1 cellular context compared by ENCODE assay signal in genomic region chr14:20667957-20668356, GRCh38.
TF ChIP-seq lines count a peak whose summit lies in the region.

No MANE protein-coding gene starts in this region.

TF ChIP-seq in K562, 482 proteins besides CTCF, POLR2A, EP300 and RAD21:
- TF ChIP-seq SP2 (IDR thresholded peaks at IDR 0.05; ENCODE audit: extremely low read depth, low read depth, low read length, poor library complexity, severe bottlenecking), result no peak
- no peak for TF ChIP-seq NELFE (IDR thresholded peaks at IDR 0.05; ENCODE audit: insufficient read depth, insufficient read length)
- TF ChIP-seq SMAD3 (CRISPR knock-in tag; conservative IDR thresholded peaks at IDR 0.05), result no peak
- TF ChIP-seq SREBF2 (CRISPR knock-in tag; IDR thresholded peaks at IDR 0.05), result no peak
- no peak for TF ChIP-seq SRSF3 (IDR thresholded peaks at IDR 0.05; ENCODE audit: insufficient read depth, low read length)
- TF ChIP-seq RBM14 (IDR thresholded peaks at IDR 0.05; ENCODE audit: borderline replicate concordance, insufficient read depth, low read depth, low read length), result no peak
- TF ChIP-seq, protein P1, sequence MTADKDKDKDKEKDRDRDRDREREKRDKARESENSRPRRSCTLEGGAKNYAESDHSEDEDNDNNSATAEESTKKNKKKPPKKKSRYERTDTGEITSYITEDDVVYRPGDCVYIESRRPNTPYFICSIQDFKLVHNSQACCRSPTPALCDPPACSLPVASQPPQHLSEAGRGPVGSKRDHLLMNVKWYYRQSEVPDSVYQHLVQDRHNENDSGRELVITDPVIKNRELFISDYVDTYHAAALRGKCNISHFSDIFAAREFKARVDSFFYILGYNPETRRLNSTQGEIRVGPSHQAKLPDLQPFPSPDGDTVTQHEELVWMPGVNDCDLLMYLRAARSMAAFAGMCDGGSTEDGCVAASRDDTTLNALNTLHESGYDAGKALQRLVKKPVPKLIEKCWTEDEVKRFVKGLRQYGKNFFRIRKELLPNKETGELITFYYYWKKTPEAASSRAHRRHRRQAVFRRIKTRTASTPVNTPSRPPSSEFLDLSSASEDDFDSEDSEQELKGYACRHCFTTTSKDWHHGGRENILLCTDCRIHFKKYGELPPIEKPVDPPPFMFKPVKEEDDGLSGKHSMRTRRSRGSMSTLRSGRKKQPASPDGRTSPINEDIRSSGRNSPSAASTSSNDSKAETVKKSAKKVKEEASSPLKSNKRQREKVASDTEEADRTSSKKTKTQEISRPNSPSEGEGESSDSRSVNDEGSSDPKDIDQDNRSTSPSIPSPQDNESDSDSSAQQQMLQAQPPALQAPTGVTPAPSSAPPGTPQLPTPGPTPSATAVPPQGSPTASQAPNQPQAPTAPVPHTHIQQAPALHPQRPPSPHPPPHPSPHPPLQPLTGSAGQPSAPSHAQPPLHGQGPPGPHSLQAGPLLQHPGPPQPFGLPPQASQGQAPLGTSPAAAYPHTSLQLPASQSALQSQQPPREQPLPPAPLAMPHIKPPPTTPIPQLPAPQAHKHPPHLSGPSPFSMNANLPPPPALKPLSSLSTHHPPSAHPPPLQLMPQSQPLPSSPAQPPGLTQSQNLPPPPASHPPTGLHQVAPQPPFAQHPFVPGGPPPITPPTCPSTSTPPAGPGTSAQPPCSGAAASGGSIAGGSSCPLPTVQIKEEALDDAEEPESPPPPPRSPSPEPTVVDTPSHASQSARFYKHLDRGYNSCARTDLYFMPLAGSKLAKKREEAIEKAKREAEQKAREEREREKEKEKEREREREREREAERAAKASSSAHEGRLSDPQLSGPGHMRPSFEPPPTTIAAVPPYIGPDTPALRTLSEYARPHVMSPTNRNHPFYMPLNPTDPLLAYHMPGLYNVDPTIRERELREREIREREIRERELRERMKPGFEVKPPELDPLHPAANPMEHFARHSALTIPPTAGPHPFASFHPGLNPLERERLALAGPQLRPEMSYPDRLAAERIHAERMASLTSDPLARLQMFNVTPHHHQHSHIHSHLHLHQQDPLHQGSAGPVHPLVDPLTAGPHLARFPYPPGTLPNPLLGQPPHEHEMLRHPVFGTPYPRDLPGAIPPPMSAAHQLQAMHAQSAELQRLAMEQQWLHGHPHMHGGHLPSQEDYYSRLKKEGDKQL (CRISPR knock-in tag; IDR thresholded peaks at IDR 0.05; ENCODE audit: borderline replicate concordance), result no peak
- TF ChIP-seq POLR2AphosphoS5 (IDR thresholded peaks at IDR 0.05; ENCODE audit: control insufficient read depth, insufficient read depth, low read depth, low read length), result no peak
- peak in 1 of 3 experiments; percentile 31 for TF ChIP-seq YY1 (IDR thresholded peaks at IDR 0.05; ENCODE audit: borderline replicate concordance in 1 of 3, control insufficient read depth in 1 of 3, extremely low read depth in 1 of 3, insufficient read depth in 3 of 3, insufficient read length in 1 of 3, insufficient replicate concordance in 2 of 3, low read depth in 1 of 3, low read length in 2 of 3)
- peak; percentile 60 for TF ChIP-seq PKNOX1 (IDR thresholded peaks at IDR 0.05)
- TF ChIP-seq ZNF584 (CRISPR knock-in tag; IDR thresholded peaks at IDR 0.05; ENCODE audit: low read depth), result no peak
- TF ChIP-seq ZNF239 (CRISPR knock-in tag; IDR thresholded peaks at IDR 0.05), result no peak
- no peak for TF ChIP-seq FOXK2 (conservative IDR thresholded peaks at IDR 0.05 in 1 of 2, IDR thresholded peaks at IDR 0.05 in 1 of 2; ENCODE audit: low read depth in 2 of 2)
- TF ChIP-seq MEIS2 (IDR thresholded peaks at IDR 0.05; ENCODE audit: partially characterized antibody), result peak; percentile 18
